ENCODE assay signal across 1 cellular context in genomic region chr3:12856626-12857025, GRCh38.
TF ChIP-seq lines count a peak whose summit lies in the region.

No MANE protein-coding gene starts in this region.

TF ChIP-seq in GM23338, 12 proteins besides CTCF, POLR2A, EP300 and RAD21 (continued from another document):
- no peak for TF ChIP-seq ZNF462 (CRISPR knock-in tag; IDR thresholded peaks at IDR 0.05)
TF ChIP-seq in GM23338: peak in this region for 0.
